9 cellular contexts compared by ENCODE assay signal in genomic region chr6:6684365-6684833, GRCh38.
A peak's percentile ranks its signal among the peaks of the same experiment; 100 is the strongest.
DNase-seq lines count a peak whose midpoint lies in the region; ATAC-seq, FAIRE-seq and TF ChIP-seq lines count a peak whose summit lies in the region.
"Had no signal": no experiment of that assay in that cellular context is flagged by ENCODE, and none has a peak within 500 bp of the region (broad histone marks: within the 10 kb centered on the region; RNA-seq: fewer than 3 reads in every experiment).

No MANE protein-coding gene starts in this region.

- H3K4me3 Mint-ChIP-seq in activated T-helper 2 cell treated with anti-CD3 and anti-CD28 coated beads, Interferon-gamma antibody, Interleukin-2, Interleukin-4, amounts not matched to agents 10 μg/mL and 5 μg/mL and 100 μg/mL, durations not matched to agents 14 hours and 24 hours and 36 hours (ENCODE audit: low read depth), result no peak overlapping the region
- H3K4me3 Mint-ChIP-seq: T-cell had no signal

- no peaks in the 10 kb centered on the region for H3K27me3 Mint-ChIP-seq in activated T-helper 2 cell treated with anti-CD3 and anti-CD28 coated beads, Interferon-gamma antibody, Interleukin-2, Interleukin-4, amounts not matched to agents 10 μg/mL and 5 μg/mL and 100 μg/mL, durations not matched to agents 14 hours and 24 hours and 36 hours (ENCODE audit: low read depth)
- H3K27me3 Mint-ChIP-seq: T-cell had no signal

- no peaks in the 10 kb centered on the region for H3K79me2 ChIP-seq in SK-N-SH (ENCODE audit: insufficient read depth)

- CTCF ChIA-PET in A549 (lab: Yijun Ruan, JAX) (no interaction called here), SK-N-SH (lab: Yijun Ruan, JAX) (no interaction called here)

- intact Hi-C loops in activated T-helper 2 cell treated with anti-CD3 and anti-CD28 coated beads, Interferon-gamma antibody, Interleukin-2, Interleukin-4, amounts not matched to agents 10 μg/mL and 5 μg/mL and 100 μg/mL, durations not matched to agents 14 hours and 24 hours and 36 hours (cut with micrococcal nuclease), result no loop called here

- no peaks in the 10 kb centered on the region for H3K9me2 ChIP-seq in SK-N-SH

- TF ChIP-seq RAD21 in A549 (conservative IDR thresholded peaks at IDR 0.05 in 1 of 2, IDR thresholded peaks at IDR 0.05 in 1 of 2) (no peak), SK-N-SH (IDR thresholded peaks at IDR 0.05; ENCODE audit: low read length) (no peak)

- no peak for TF ChIP-seq POLR2A in A549 (IDR thresholded peaks at IDR 0.05; ENCODE audit: low read length)

- H3K4me3 ChIP-seq in A549 (no peak overlapping the region), SK-N-SH (ENCODE audit: low read depth in 2 of 2, low read length in 1 of 2) (no peak overlapping the region)

- no peak overlapping the region for H3K27ac Mint-ChIP-seq in activated T-helper 2 cell treated with anti-CD3 and anti-CD28 coated beads, Interferon-gamma antibody, Interleukin-2, Interleukin-4, amounts not matched to agents 10 μg/mL and 5 μg/mL and 100 μg/mL, durations not matched to agents 14 hours and 24 hours and 36 hours
- H3K27ac Mint-ChIP-seq: T-cell had no signal

- H3K4me1 ChIP-seq in A549 (peaks cover 25% of the 10 kb centered on the region), SK-N-SH (ENCODE audit: control insufficient read depth in 1 of 2, insufficient read depth in 2 of 2, low read depth in 1 of 2, low read length in 1 of 2) (no peaks in the 10 kb centered on the region; a peak in 2 of 4 replicates)

- TF ChIP-seq EP300 in A549 (IDR thresholded peaks at IDR 0.05), result no peak
- no peak for TF ChIP-seq EP300 in SK-N-SH (IDR thresholded peaks at IDR 0.05; ENCODE audit: borderline replicate concordance in 1 of 2, low read depth in 1 of 2, low read length in 1 of 2)

- DNase-seq in A549 (ENCODE audit: low read depth in 1 of 2, low spot score in 1 of 2), result no peak
- peak; percentile 37 for DNase-seq in activated T-helper 2 cell treated with anti-CD3 and anti-CD28 coated beads, Interferon-gamma antibody, Interleukin-2, Interleukin-4, amounts not matched to agents 10 μg/mL and 5 μg/mL and 100 μg/mL, durations not matched to agents 14 hours and 24 hours and 36 hours (ENCODE audit: low spot score)
- DNase-seq in SK-N-SH, result no peak
- DNase-seq in GM03348 (ENCODE audit: low spot score), result no peak
- DNase-seq in midbrain (lab: John Stamatoyannopoulos, UW), result no peak
- no peak for DNase-seq in NCI-H187 (lab: John Stamatoyannopoulos, UW)

- H3K4me2 ChIP-seq in A549, result peak overlapping the region; percentile 52
- H3K4me2 ChIP-seq in SK-N-SH, result no peak overlapping the region

- FAIRE-seq in A549 (lab: Jason Lieb, UNC), result no peak

- H3K9ac ChIP-seq in SK-N-SH, result no peak overlapping the region

- H3K27ac ChIP-seq in A549 (no peak overlapping the region), SK-N-SH (ENCODE audit: low read depth in 2 of 2, low read length in 1 of 2) (no peak overlapping the region)

- H3K9me3 Mint-ChIP-seq in activated T-helper 2 cell treated with anti-CD3 and anti-CD28 coated beads, Interferon-gamma antibody, Interleukin-2, Interleukin-4, amounts not matched to agents 10 μg/mL and 5 μg/mL and 100 μg/mL, durations not matched to agents 14 hours and 24 hours and 36 hours, result no peaks in the 10 kb centered on the region
- H3K9me3 Mint-ChIP-seq: T-cell had no signal

- H4K20me1 ChIP-seq in SK-N-SH (ENCODE audit: insufficient read depth), result no peaks in the 10 kb centered on the region

- WGBS in A549 (ENCODE audit: missing lambda C conversion rate), result 70% methylated on average over 11 of the region's 11 CpGs
- WGBS in SK-N-SH (ENCODE audit: low lambda C conversion rate), result 21% methylated on average over 11 of the region's 11 CpGs

- ATAC-seq in A549 (no peak), GM19035 (IDR thresholded peaks at IDR 0.05; ENCODE audit: unreplicated experiment) (peak; percentile 92), HG03060 (IDR thresholded peaks at IDR 0.05; ENCODE audit: low read depth, unreplicated experiment) (peak; percentile 88)
- ATAC-seq: T-cell had no signal

- TF ChIP-seq CTCF in A549 (IDR thresholded peaks at IDR 0.05), result no peak
- TF ChIP-seq CTCF in SK-N-SH (IDR thresholded peaks at IDR 0.05), result no peak

- no peak overlapping the region for H2AFZ ChIP-seq in SK-N-SH (ENCODE audit: low read depth)

- peaks cover 39% of the 10 kb centered on the region for H3K4me1 Mint-ChIP-seq in activated T-helper 2 cell treated with anti-CD3 and anti-CD28 coated beads, Interferon-gamma antibody, Interleukin-2, Interleukin-4, amounts not matched to agents 10 μg/mL and 5 μg/mL and 100 μg/mL, durations not matched to agents 14 hours and 24 hours and 36 hours (ENCODE audit: low read depth)

- no peaks in the 10 kb centered on the region for H3K36me3 Mint-ChIP-seq in activated T-helper 2 cell treated with anti-CD3 and anti-CD28 coated beads, Interferon-gamma antibody, Interleukin-2, Interleukin-4, amounts not matched to agents 10 μg/mL and 5 μg/mL and 100 μg/mL, durations not matched to agents 14 hours and 24 hours and 36 hours (ENCODE audit: low read depth)
- H3K36me3 Mint-ChIP-seq: T-cell had no signal

- H3K36me3 ChIP-seq in SK-N-SH (replicated peaks in 1 of 2; ENCODE audit: control insufficient read depth in 1 of 2, insufficient read depth in 2 of 2, low read length in 1 of 2), result no peaks in the 10 kb centered on the region

- POLR2A ChIA-PET in A549 (lab: Yijun Ruan, JAX) (no interaction called here), SK-N-SH (lab: Yijun Ruan, JAX) (no interaction called here)

- no peaks in the 10 kb centered on the region for H3F3A ChIP-seq in SK-N-SH (replicated peaks; ENCODE audit: insufficient read depth)

- no peaks in the 10 kb centered on the region for H3K9me3 ChIP-seq in A549
- no peaks in the 10 kb centered on the region for H3K9me3 ChIP-seq in SK-N-SH

- no peaks in the 10 kb centered on the region for H3K27me3 ChIP-seq in SK-N-SH (ENCODE audit: insufficient read depth)

TF ChIP-seq in A549, 52 proteins besides CTCF, POLR2A, EP300 and RAD21 (continues in another document):
- TF ChIP-seq FOXS1 (CRISPR knock-in tag; IDR thresholded peaks at IDR 0.05) (no peak), ZSCAN20 (CRISPR knock-in tag; IDR thresholded peaks at IDR 0.05) (no peak), ZC3H11A (IDR thresholded peaks at IDR 0.05) (no peak), ELK1 (IDR thresholded peaks at IDR 0.05; ENCODE audit: low read depth, low read length) (no peak), BCL3 (IDR thresholded peaks at IDR 0.05) (no peak)

TF ChIP-seq in SK-N-SH, 30 proteins besides CTCF, POLR2A, EP300 and RAD21:
- TF ChIP-seq MXI1 (IDR thresholded peaks at IDR 0.05; ENCODE audit: low read depth, low read length), result no peak
- no peak for TF ChIP-seq FOSL2 (IDR thresholded peaks at IDR 0.05; ENCODE audit: borderline replicate concordance, low read depth)
- TF ChIP-seq RCOR1 (IDR thresholded peaks at IDR 0.05; ENCODE audit: low read length), result no peak
- TF ChIP-seq ZBTB33 (IDR thresholded peaks at IDR 0.05; ENCODE audit: borderline replicate concordance, low read depth), result no peak
- TF ChIP-seq USF2 (IDR thresholded peaks at IDR 0.05; ENCODE audit: borderline replicate concordance, low read depth, low read length), result no peak
- TF ChIP-seq MAX (IDR thresholded peaks at IDR 0.05; ENCODE audit: low read depth), result no peak
TF ChIP-seq in SK-N-SH: peak in this region for 0.

Comparison
In these comparisons a context has a peak if more than half of its experiments do, and no peak if none do; other contexts are left out.
1. ATAC-seq: peak in GM19035 (single experiment) and HG03060 (single experiment); none in A549 (0 of 2).